In genomic region chr3:168517514-168518071, GRCh38 we compare ENCODE assay signal across 12 cellular contexts.
DNase-seq lines count a peak whose midpoint lies in the region; ATAC-seq and TF ChIP-seq lines count a peak whose summit lies in the region.
"Had no signal": no experiment of that assay in that cellular context is flagged by ENCODE, and none has a peak within 500 bp of the region (broad histone marks: within the 10 kb centered on the region; RNA-seq: fewer than 3 reads in every experiment).

No MANE protein-coding gene starts in this region.

- ATAC-seq in GM21717 (IDR thresholded peaks at IDR 0.05; ENCODE audit: unreplicated experiment) = peak; percentile 60
- ATAC-seq: CD8-positive, alpha-beta T cell had no signal

- no peaks in the 10 kb centered on the region for H3K4me1 ChIP-seq in esophagus squamous epithelium
- H3K4me1 ChIP-seq: tibial artery had no signal

- WGBS in esophagus squamous epithelium, 2 donors = 53 to 62% methylated on average over 9 to 11 of the region's 11 CpGs

- no peaks in the 10 kb centered on the region for H3K36me3 ChIP-seq in esophagus squamous epithelium
- H3K36me3 ChIP-seq: tibial artery had no signal

- H3K27ac ChIP-seq in esophagus squamous epithelium = no peak overlapping the region
- H3K27ac ChIP-seq: tibial artery had no signal

- no peaks in the 10 kb centered on the region for H3K27me3 ChIP-seq in esophagus squamous epithelium
- H3K27me3 ChIP-seq: tibial artery had no signal

- no peak overlapping the region for H3K4me3 ChIP-seq in GM12864 (ENCODE audit: low read depth, low read length)
- no peak overlapping the region for H3K4me3 ChIP-seq in esophagus squamous epithelium
- H3K4me3 ChIP-seq: tibial artery had no signal

- H3K9me3 ChIP-seq in esophagus squamous epithelium = no peaks in the 10 kb centered on the region
- H3K9me3 ChIP-seq: tibial artery had no signal

- TF ChIP-seq POLR2A in erythroblast (IDR thresholded peaks at IDR 0.05; ENCODE audit: low read length) (no peak), esophagus squamous epithelium (IDR thresholded peaks at IDR 0.05) (no peak)

- intact Hi-C loops in esophagus squamous epithelium (cut with DNase I) = no loop called here

- DNase-seq in GM12864 (ENCODE audit: low read depth) (peak; percentile 4), NCI-H146 treated with DMSO at 0.1 percent for 48 hours (lab: John Stamatoyannopoulos, UW; ENCODE audit: unreplicated experiment) (peak; percentile 96), kidney tubule cell (ENCODE audit: low spot score) (peak; percentile 29), dermis blood vessel endothelial cell (no peak), erythroblast (lab: John Stamatoyannopoulos, UW) (no peak), AG20443 (ENCODE audit: low spot score) (no peak), esophagus squamous epithelium (lab: John Stamatoyannopoulos, UW) (no peak)
- DNase-seq: CD8-positive, alpha-beta T cell; kidney; NCI-H226; tibial artery had no signal

- TF ChIP-seq CTCF in GM12864 (IDR thresholded peaks at IDR 0.05; ENCODE audit: low read depth, low read length, missing control alignments) (no peak), esophagus squamous epithelium (IDR thresholded peaks at IDR 0.05) (no peak)

Comparison
In these comparisons a context has a peak if more than half of its experiments do, and no peak if none do; other contexts are left out.
1. DNase-seq: peak in GM12864 (single experiment), NCI-H146 treated with DMSO at 0.1 percent for 48 hours (single experiment) and kidney tubule cell (single experiment); none in dermis blood vessel endothelial cell (single experiment), erythroblast (0 of 2), AG20443 (single experiment) and esophagus squamous epithelium (single experiment).